16 cellular contexts compared by ENCODE assay signal in the genomic region with DNA sequence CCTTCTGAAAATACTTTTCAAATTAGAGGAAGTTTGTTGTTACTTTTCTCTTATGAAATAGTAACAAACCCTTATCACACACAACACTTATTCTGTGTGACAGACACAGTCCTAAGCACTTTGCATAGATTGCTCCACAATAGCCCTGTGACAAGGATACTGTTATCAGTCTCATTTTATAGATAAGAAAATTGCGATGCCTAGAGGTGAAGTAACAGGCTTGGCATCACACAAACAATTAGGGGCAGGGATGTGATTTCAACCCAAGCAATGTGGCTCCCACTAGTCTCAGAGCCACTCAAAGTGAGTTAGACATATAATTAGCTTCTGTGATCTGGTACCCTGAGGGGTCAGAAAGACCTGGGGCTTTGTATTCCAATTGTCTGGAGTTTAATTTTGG.
"Had no signal": no experiment of that assay in that cellular context is flagged by ENCODE, and none has a peak within 500 bp of the region (broad histone marks: within the 10 kb centered on the region; RNA-seq: fewer than 3 reads in every experiment).

No MANE protein-coding gene starts in this region.

- H3K4me1 ChIP-seq: gastrocnemius medialis, lower lobe of right lung had no signal

- ATAC-seq: gastrocnemius medialis, left lobe of liver, lower lobe of right lung had no signal

- H3K4me3 ChIP-seq: dorsolateral prefrontal cortex, esophagus muscularis mucosa, gastrocnemius medialis, heart right ventricle, lower lobe of right lung, sigmoid colon, skin epidermis had no signal

- H3K27ac ChIP-seq: dorsolateral prefrontal cortex, esophagus muscularis mucosa, gastrocnemius medialis, heart right ventricle, lower lobe of right lung, sigmoid colon, skin epidermis had no signal

- H3K27me3 ChIP-seq: esophagus muscularis mucosa, gastrocnemius medialis, heart right ventricle, sigmoid colon had no signal

- DNase-seq: cortex of kidney; dorsolateral prefrontal cortex; effector CD8-positive, alpha-beta T cell; gastrocnemius medialis; heart right ventricle; hypothalamus; lower lobe of right lung; naive B cell; nephron progenitor cell; posterior cingulate gyrus; sigmoid colon; stimulated activated CD4-positive, alpha-beta T cell treated with anti-CD3 and anti-CD28 coated beads, Interleukin-2, amount 100 ng/mL, for 24 hours; stimulated activated naive CD4-positive, alpha-beta T cell treated with Interleukin-2 at 50 U/mL for 16 hours had no signal

- H3K36me3 ChIP-seq: esophagus muscularis mucosa, gastrocnemius medialis, heart right ventricle, lower lobe of right lung, sigmoid colon had no signal
